In genomic region chr5:67182406-67182805, GRCh38 we compare ENCODE assay signal across 8 cellular contexts. TPM values are rescaled to one million over a fixed set of nuclear protein-coding genes. Genes with fewer than 3 reads are reported as not detected.
A peak's percentile ranks its signal among the peaks of the same experiment; 100 is the strongest.
DNase-seq lines count a peak whose midpoint lies in the region; ATAC-seq, FAIRE-seq and TF ChIP-seq lines count a peak whose summit lies in the region.

No MANE protein-coding gene starts in this region.

- ATAC-seq in gastrocnemius medialis (peak; percentile 80 to 83), GM18907 (IDR thresholded peaks at IDR 0.05; ENCODE audit: unreplicated experiment) (no peak)

- H3K27me3 Mint-ChIP-seq in activated T-helper 2 cell treated with anti-CD3 and anti-CD28 coated beads, Interferon-gamma antibody, Interleukin-2, Interleukin-4, amounts not matched to agents 10 μg/mL and 5 μg/mL and 100 μg/mL, durations not matched to agents 14 hours and 24 hours and 36 hours (ENCODE audit: low read depth) = no peaks in the 10 kb centered on the region

- TF ChIP-seq POLR2A in H54 (IDR thresholded peaks at IDR 0.05; ENCODE audit: low read depth, low read length) (no peak), gastrocnemius medialis (IDR thresholded peaks at IDR 0.05) (peak; percentile 13 to 15)

- DNase-seq in H54 (ENCODE audit: insufficient read length, low spot score) = peak; percentile 46
- DNase-seq in activated T-helper 2 cell treated with anti-CD3 and anti-CD28 coated beads, Interferon-gamma antibody, Interleukin-2, Interleukin-4, amounts not matched to agents 10 μg/mL and 5 μg/mL and 100 μg/mL, durations not matched to agents 14 hours and 24 hours and 36 hours (ENCODE audit: low spot score) = no peak
- DNase-seq in right atrium auricular region (ENCODE audit: low spot score) = peak; percentile 81
- peak; percentile 35 to 62 for DNase-seq in gastrocnemius medialis
- no peak for DNase-seq in activated CD4-positive, CD25-positive, alpha-beta regulatory T cell (lab: John Stamatoyannopoulos, UW)
- no peak for DNase-seq in NCI-H187 treated with DMSO at 0.1 percent for 48 hours (lab: John Stamatoyannopoulos, UW)
- DNase-seq in activated effector memory CD4-positive, alpha-beta T cell treated with Interleukin-2 at 50 U/mL for 16 hours = no peak

- H3K4me3 Mint-ChIP-seq in activated T-helper 2 cell treated with anti-CD3 and anti-CD28 coated beads, Interferon-gamma antibody, Interleukin-2, Interleukin-4, amounts not matched to agents 10 μg/mL and 5 μg/mL and 100 μg/mL, durations not matched to agents 14 hours and 24 hours and 36 hours (ENCODE audit: low read depth) = no peak overlapping the region

- FAIRE-seq in H54 (lab: Jason Lieb, UNC) = peak; percentile 93

- no peaks in the 10 kb centered on the region for H3K9me3 ChIP-seq in right atrium auricular region
- H3K9me3 ChIP-seq in gastrocnemius medialis = no peaks in the 10 kb centered on the region

- TF ChIP-seq CTCF in right atrium auricular region (IDR thresholded peaks at IDR 0.05) (no peak), gastrocnemius medialis (IDR thresholded peaks at IDR 0.05 in 4 of 5, conservative IDR thresholded peaks at IDR 0.05 in 1 of 5) (no peak)

- H3K36me3 Mint-ChIP-seq in activated T-helper 2 cell treated with anti-CD3 and anti-CD28 coated beads, Interferon-gamma antibody, Interleukin-2, Interleukin-4, amounts not matched to agents 10 μg/mL and 5 μg/mL and 100 μg/mL, durations not matched to agents 14 hours and 24 hours and 36 hours (ENCODE audit: low read depth) = peaks cover 20% of the 10 kb centered on the region

- H3K27me3 ChIP-seq in right atrium auricular region (no peaks in the 10 kb centered on the region), gastrocnemius medialis (no peaks in the 10 kb centered on the region)

- H3K36me3 ChIP-seq in right atrium auricular region (no peaks in the 10 kb centered on the region), gastrocnemius medialis (no peaks in the 10 kb centered on the region)

- peak overlapping the region; percentile 41 to 48 for H3K27ac ChIP-seq in right atrium auricular region
- peak overlapping the region; percentile 34 to 50 (median 43) for H3K27ac ChIP-seq in gastrocnemius medialis

- peak overlapping the region; percentile 29 for H3K27ac Mint-ChIP-seq in activated T-helper 2 cell treated with anti-CD3 and anti-CD28 coated beads, Interferon-gamma antibody, Interleukin-2, Interleukin-4, amounts not matched to agents 10 μg/mL and 5 μg/mL and 100 μg/mL, durations not matched to agents 14 hours and 24 hours and 36 hours

- peaks cover 20% of the 10 kb centered on the region for H3K9me3 Mint-ChIP-seq in activated T-helper 2 cell treated with anti-CD3 and anti-CD28 coated beads, Interferon-gamma antibody, Interleukin-2, Interleukin-4, amounts not matched to agents 10 μg/mL and 5 μg/mL and 100 μg/mL, durations not matched to agents 14 hours and 24 hours and 36 hours

- intact Hi-C loops in activated T-helper 2 cell treated with anti-CD3 and anti-CD28 coated beads, Interferon-gamma antibody, Interleukin-2, Interleukin-4, amounts not matched to agents 10 μg/mL and 5 μg/mL and 100 μg/mL, durations not matched to agents 14 hours and 24 hours and 36 hours (cut with micrococcal nuclease) = no loop called here
- intact Hi-C loops in gastrocnemius medialis (cut with DNase I; ENCODE audit: low total_unique reads) = no loop called here

- H3K4me3 ChIP-seq in right atrium auricular region (no peak overlapping the region), gastrocnemius medialis (no peak overlapping the region)

- H3K4me1 ChIP-seq in right atrium auricular region (no peaks in the 10 kb centered on the region), gastrocnemius medialis (peaks cover 0 to 3% of the 10 kb centered on the region in 2 donors)

- in situ Hi-C loops in gastrocnemius medialis (cut with MboI; ENCODE audit: low sequenced_read_pairs in 4 of 4) = loop anchor here in 1 of 4 donors (25.0 kb wide), 1 partner anchor 870 kb away; no protein-coding TSS in a partner anchor

- peaks cover 44% of the 10 kb centered on the region for H3K4me1 Mint-ChIP-seq in activated T-helper 2 cell treated with anti-CD3 and anti-CD28 coated beads, Interferon-gamma antibody, Interleukin-2, Interleukin-4, amounts not matched to agents 10 μg/mL and 5 μg/mL and 100 μg/mL, durations not matched to agents 14 hours and 24 hours and 36 hours (ENCODE audit: low read depth)

RNA-seq across cellular contexts. Expression of gene CD180, which starts 14.2 kb away (rescaled TPM):
- 0.02 TPM in 2 replicates for total RNA-seq in activated T-helper 2 cell treated with anti-CD3 and anti-CD28 coated beads, Interferon-gamma antibody, Interleukin-2, Interleukin-4, amounts not matched to agents 10 μg/mL and 5 μg/mL and 100 μg/mL, durations not matched to agents 14 hours and 24 hours and 36 hours
- 1 to 10 TPM in 1 of 2 donors, under 1 TPM in 1; 0.26 to 1.2 TPM for total RNA-seq in right atrium auricular region
- total RNA-seq in gastrocnemius medialis = under 1 TPM in 3 of 4 donors, not detected in 1; 0.10 to 0.56 (median 0.22) TPM

Comparison
In these comparisons a context has a peak if more than half of its experiments do, and no peak if none do; other contexts are left out.
1. DNase-seq: peak in H54 (single experiment), right atrium auricular region (single experiment) and gastrocnemius medialis (2 of 2); none in activated T-helper 2 cell treated with anti-CD3 and anti-CD28 coated beads, Interferon-gamma antibody, Interleukin-2, Interleukin-4, amounts not matched to agents 10 μg/mL and 5 μg/mL and 100 μg/mL, durations not matched to agents 14 hours and 24 hours and 36 hours (single experiment), activated CD4-positive, CD25-positive, alpha-beta regulatory T cell (0 of 4), NCI-H187 treated with DMSO at 0.1 percent for 48 hours (single experiment) and activated effector memory CD4-positive, alpha-beta T cell treated with Interleukin-2 at 50 U/mL for 16 hours (single experiment).